In genomic region chr3:4271834-4272233, GRCh38 we compare ENCODE assay signal across 8 cellular contexts. TPM values are rescaled to one million over a fixed set of nuclear protein-coding genes. Genes with fewer than 3 reads are reported as not detected.
DNase-seq lines count a peak whose midpoint lies in the region; ATAC-seq and TF ChIP-seq lines count a peak whose summit lies in the region.

No MANE protein-coding gene starts in this region.

- H3K79me2 ChIP-seq in PC-3 (ENCODE audit: low read length), result no peaks in the 10 kb centered on the region

- ATAC-seq in natural killer cell (peak in 1 of 3 donors; percentile 32), PC-3 (peak; percentile 67), GM21717 (IDR thresholded peaks at IDR 0.05; ENCODE audit: unreplicated experiment) (no peak)
- no peak for ATAC-seq in natural killer cell treated with Interleukin-12 subunit alpha and Interleukin-12 subunit beta and Interleukin-15 and Interleukin-18, amount 100 ng/mL, for 72 hours

- H3K36me3 Mint-ChIP-seq in natural killer cell, result no peaks in the 10 kb centered on the region
- H3K36me3 Mint-ChIP-seq in natural killer cell treated with Interleukin-12 subunit alpha and Interleukin-12 subunit beta and Interleukin-15 and Interleukin-18, amount 100 ng/mL, for 72 hours, result no peaks in the 10 kb centered on the region

- POLR2A ChIA-PET in PC-3 (lab: Charles Lee; ENCODE audit: unreplicated experiment), result no interaction called here

- BruUV-seq in PC-3 (replicated peaks; lab: Mats Ljungman, UMichigan), result no TSS peak

- no peak overlapping the region for H3K4me3 ChIP-seq in PC-3 (ENCODE audit: low read length)
- H3K4me3 ChIP-seq in fibroblast of pulmonary artery (replicated peaks; ENCODE audit: low read depth, low read length), result no peak overlapping the region
- no peak overlapping the region for H3K4me3 ChIP-seq in skeletal muscle cell (ENCODE audit: low read depth, low read length)

- DNase-seq in natural killer cell (no peak), PC-3 (peak; percentile 68), fibroblast of pulmonary artery (ENCODE audit: low read depth) (peak; percentile 32), skeletal muscle cell (ENCODE audit: low read depth) (peak; percentile 2), NCI-H146 (lab: John Stamatoyannopoulos, UW) (no peak)
- DNase-seq in natural killer cell treated with Interleukin-12 subunit alpha and Interleukin-12 subunit beta and Interleukin-15 and Interleukin-18, amount 100 ng/mL, for 72 hours (ENCODE audit: low spot score), result no peak
- DNase-seq in effector CD8-positive, alpha-beta T cell (lab: John Stamatoyannopoulos, UW), result no peak

- no peaks in the 10 kb centered on the region for H3F3A ChIP-seq in PC-3 (ENCODE audit: low read length, unreplicated experiment)

- no peaks in the 10 kb centered on the region for H4K20me1 ChIP-seq in PC-3 (ENCODE audit: low read length)

- H3K4me3 Mint-ChIP-seq in natural killer cell, result no peak overlapping the region
- H3K4me3 Mint-ChIP-seq in natural killer cell treated with Interleukin-12 subunit alpha and Interleukin-12 subunit beta and Interleukin-15 and Interleukin-18, amount 100 ng/mL, for 72 hours, result no peak overlapping the region

- no peak overlapping the region for H2AFZ ChIP-seq in PC-3 (ENCODE audit: low read length)

- H3K27ac ChIP-seq in PC-3 (ENCODE audit: low read length), result no peak overlapping the region

- peaks cover 23% of the 10 kb centered on the region for H3K27me3 ChIP-seq in PC-3 (ENCODE audit: low read length)

- peaks cover 6 to 25% of the 10 kb centered on the region in 2 donors for H3K4me1 Mint-ChIP-seq in natural killer cell
- peaks cover 8 to 12% of the 10 kb centered on the region in 2 donors for H3K4me1 Mint-ChIP-seq in natural killer cell treated with Interleukin-12 subunit alpha and Interleukin-12 subunit beta and Interleukin-15 and Interleukin-18, amount 100 ng/mL, for 72 hours (ENCODE audit: low read depth in 2 of 2)

- no peak overlapping the region for H3K9ac ChIP-seq in PC-3 (ENCODE audit: low read length)

- H3K4me1 ChIP-seq in PC-3 (ENCODE audit: insufficient read depth, low read length), result no peaks in the 10 kb centered on the region

- H3K27ac Mint-ChIP-seq in natural killer cell, result peak overlapping the region in 1 of 2 donors; percentile 33
- no peak overlapping the region for H3K27ac Mint-ChIP-seq in natural killer cell treated with Interleukin-12 subunit alpha and Interleukin-12 subunit beta and Interleukin-15 and Interleukin-18, amount 100 ng/mL, for 72 hours

- CTCF ChIA-PET in PC-3 (lab: Charles Lee), result interaction anchor here (0.5 to 1.4 kb wide), 3 partner anchors 1070 to 1129 kb away, joined by 3 to 12 read pairs (median 3); no protein-coding TSS in a partner anchor

- H3K36me3 ChIP-seq in PC-3 (ENCODE audit: low read depth, low read length), result no peaks in the 10 kb centered on the region

- H3K27me3 Mint-ChIP-seq in natural killer cell (ENCODE audit: low read depth in 2 of 2), result no peaks in the 10 kb centered on the region
- no peaks in the 10 kb centered on the region for H3K27me3 Mint-ChIP-seq in natural killer cell treated with Interleukin-12 subunit alpha and Interleukin-12 subunit beta and Interleukin-15 and Interleukin-18, amount 100 ng/mL, for 72 hours

- no peaks in the 10 kb centered on the region for H3K9me2 ChIP-seq in PC-3 (replicated peaks; ENCODE audit: low read length)

- H3K9me3 Mint-ChIP-seq in natural killer cell, result no peaks in the 10 kb centered on the region
- no peaks in the 10 kb centered on the region for H3K9me3 Mint-ChIP-seq in natural killer cell treated with Interleukin-12 subunit alpha and Interleukin-12 subunit beta and Interleukin-15 and Interleukin-18, amount 100 ng/mL, for 72 hours

- TF ChIP-seq CTCF in natural killer cell (IDR thresholded peaks at IDR 0.05) (peak; percentile 30), PC-3 (conservative IDR thresholded peaks at IDR 0.05; ENCODE audit: low read depth, low read length) (peak; percentile 79), fibroblast of pulmonary artery (IDR thresholded peaks at IDR 0.05; ENCODE audit: low read length, missing control alignments) (peak; percentile 32)

- intact Hi-C loops in natural killer cell (cut with micrococcal nuclease), result no loop called here
- intact Hi-C loops in PC-3 (cut with micrococcal nuclease), result loop anchor here (1.0 kb wide), 1 partner anchor 1072 kb away; no protein-coding TSS in a partner anchor

- no peak overlapping the region for H3K4me2 ChIP-seq in PC-3 (ENCODE audit: low read length)

- H3K9me3 ChIP-seq in PC-3 (ENCODE audit: low read length), result no peaks in the 10 kb centered on the region

RNA-seq across cellular contexts. Expression of gene SETMAR, which starts 31.3 kb away (rescaled TPM):
- total RNA-seq in natural killer cell, result 1 to 10 TPM; 4.8 to 9.3 (median 6.4) TPM
- 10 to 100 TPM; 12.3 to 17.2 TPM for total RNA-seq in natural killer cell treated with Interleukin-12 subunit alpha and Interleukin-12 subunit beta and Interleukin-15 and Interleukin-18, amount 100 ng/mL, for 72 hours
- total RNA-seq in PC-3 (2014; rRNA removed), result 12.8 and 17.5 TPM in 2 replicates

Comparison
In these comparisons a context has a peak if more than half of its experiments do, and no peak if none do; other contexts are left out.
1. DNase-seq: peak in PC-3 (single experiment), fibroblast of pulmonary artery (single experiment) and skeletal muscle cell (single experiment); none in natural killer cell (single experiment), natural killer cell treated with Interleukin-12 subunit alpha and Interleukin-12 subunit beta and Interleukin-15 and Interleukin-18, amount 100 ng/mL, for 72 hours (single experiment), effector CD8-positive, alpha-beta T cell (single experiment) and NCI-H146 (single experiment).
2. Peak in every context shown above with its lines, with median percentiles within 50 percentile points of each other: CTCF ChIP-seq.